ENCODE assay signal across 22 cellular contexts in the genomic region with DNA sequence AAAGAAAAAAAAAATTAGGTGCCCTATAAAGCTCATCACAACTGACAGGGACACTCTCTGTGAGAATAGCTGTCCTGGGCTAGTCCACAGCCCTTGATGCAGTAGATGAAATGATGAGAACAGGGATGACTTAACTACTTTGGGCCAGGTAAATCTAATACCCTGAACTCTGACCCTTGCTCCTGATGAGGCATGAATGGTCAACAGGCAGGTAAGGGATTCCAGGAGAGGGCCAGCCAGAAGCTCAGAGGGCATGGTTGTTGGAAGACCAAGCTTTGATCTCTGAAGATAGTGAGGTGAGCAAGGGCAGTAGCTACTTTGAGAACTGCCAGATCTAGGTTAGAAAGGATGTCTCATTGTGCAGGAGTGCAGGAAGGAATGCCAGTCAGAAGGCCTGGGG. TPM values are rescaled to one million over a fixed set of nuclear protein-coding genes. Genes with fewer than 3 reads are reported as not detected.
"Had no signal": no experiment of that assay in that cellular context is flagged by ENCODE, and none has a peak within 500 bp of the region (broad histone marks: within the 10 kb centered on the region; RNA-seq: fewer than 3 reads in every experiment).

No MANE protein-coding gene starts in this region.

- H3K27ac ChIP-seq: brain microvascular endothelial cell, gastroesophageal sphincter, heart left ventricle, left ventricle myocardium inferior, neural progenitor cell, thyroid gland, VCaP had no signal

- H3K4me3 Mint-ChIP-seq: activated naive CD8-positive, alpha-beta T cell treated with anti-CD3 and anti-CD28 coated beads, Interleukin-2, amount 10 ng/mL, durations not matched to agents 7 days and 5 days; activated T-helper 1 cell treated with anti-CD3 and anti-CD28 coated beads, Interleukin-12 subunit alpha, Interleukin-12 subunit beta, Interleukin-2, Interleukin-4 antibody, amounts not matched to agents 30 ng/mL and 10 ng/mL and 1 ng/mL, durations not matched to agents 14 hours and 24 hours and 36 hours; memory B cell; naive thymus-derived CD4-positive, alpha-beta T cell; neural progenitor cell had no signal

- H3K27ac Mint-ChIP-seq: activated naive CD8-positive, alpha-beta T cell treated with anti-CD3 and anti-CD28 coated beads, Interleukin-2, amount 10 ng/mL, durations not matched to agents 7 days and 5 days; activated T-helper 1 cell treated with anti-CD3 and anti-CD28 coated beads, Interleukin-12 subunit alpha, Interleukin-12 subunit beta, Interleukin-2, Interleukin-4 antibody, amounts not matched to agents 30 ng/mL and 10 ng/mL and 1 ng/mL, durations not matched to agents 14 hours and 24 hours and 36 hours; memory B cell; neural progenitor cell; progenitor cell of endocrine pancreas had no signal

- ATAC-seq: esophagus mucosa; gastroesophageal sphincter; heart left ventricle; mucosa of descending colon; naive thymus-derived CD4-positive, alpha-beta T cell had no signal

- H3K27me3 ChIP-seq: brain microvascular endothelial cell, gastroesophageal sphincter, heart left ventricle, neural progenitor cell, thyroid gland had no signal

- H3K9me3 ChIP-seq: mucosa of descending colon, thyroid gland had no signal

- H3K4me3 ChIP-seq: gastroesophageal sphincter, heart left ventricle, left ventricle myocardium inferior, mucosa of descending colon, neural progenitor cell, thyroid gland had no signal

- DNase-seq: activated CD4-positive, alpha-beta T cell treated with anti-CD3 and anti-CD28 coated beads, Interleukin-2, amount 50 U/mL, for 1 hour; activated CD4-positive, CD25-positive, alpha-beta regulatory T cell treated with anti-CD3 and anti-CD28 coated beads, Interleukin-2, amount 50 U/mL, for 72 hours; activated CD8-positive, alpha-beta memory T cell treated with anti-CD3 and anti-CD28 coated beads for 24 hours; activated naive CD8-positive, alpha-beta T cell treated with anti-CD3 and anti-CD28 coated beads, Interleukin-2, amount 10 ng/mL, durations not matched to agents 7 days and 5 days; brain microvascular endothelial cell; cortex of kidney; heart left ventricle; left ventricle myocardium inferior; mucosa of descending colon; naive thymus-derived CD4-positive, alpha-beta T cell; stimulated activated CD4-positive, alpha-beta T cell treated with anti-CD3 and anti-CD28 coated beads, Interleukin-2, amount 100 ng/mL, for 24 hours; stimulated activated naive CD4-positive, alpha-beta T cell treated with Interleukin-2 at 50 U/mL for 16 hours; T-helper 2 cell; thyroid gland had no signal

- H3K4me2 ChIP-seq: neural progenitor cell had no signal

- H3K4me1 ChIP-seq: gastroesophageal sphincter, left ventricle myocardium inferior, neural progenitor cell, thyroid gland had no signal

- H3K27me3 Mint-ChIP-seq: activated naive CD8-positive, alpha-beta T cell treated with anti-CD3 and anti-CD28 coated beads, Interleukin-2, amount 10 ng/mL, durations not matched to agents 7 days and 5 days; memory B cell; naive thymus-derived CD4-positive, alpha-beta T cell; progenitor cell of endocrine pancreas had no signal

- H2AFZ ChIP-seq: neural progenitor cell had no signal

- H3K9me3 Mint-ChIP-seq: activated T-helper 1 cell treated with anti-CD3 and anti-CD28 coated beads, Interleukin-12 subunit alpha, Interleukin-12 subunit beta, Interleukin-2, Interleukin-4 antibody, amounts not matched to agents 30 ng/mL and 10 ng/mL and 1 ng/mL, durations not matched to agents 14 hours and 24 hours and 36 hours; memory B cell; neural progenitor cell had no signal

- H3K4me1 Mint-ChIP-seq: activated naive CD8-positive, alpha-beta T cell treated with anti-CD3 and anti-CD28 coated beads, Interleukin-2, amount 10 ng/mL, durations not matched to agents 7 days and 5 days; memory B cell; neural progenitor cell had no signal

- H3K9ac ChIP-seq: neural progenitor cell had no signal

RNA-seq across cellular contexts. Expression of a gene that starts 40.1 kb away (rescaled TPM):
- total RNA-seq: activated naive CD8-positive, alpha-beta T cell treated with anti-CD3 and anti-CD28 coated beads, Interleukin-2, amount 10 ng/mL, durations not matched to agents 7 days and 5 days; activated T-helper 1 cell treated with anti-CD3 and anti-CD28 coated beads, Interleukin-12 subunit alpha, Interleukin-12 subunit beta, Interleukin-2, Interleukin-4 antibody, amounts not matched to agents 30 ng/mL and 10 ng/mL and 1 ng/mL, durations not matched to agents 14 hours and 24 hours and 36 hours; kidney epithelial cell; progenitor cell of endocrine pancreas had no signal
